ENCODE assay signal across 26 cellular contexts in genomic region chr5:154819546-154819945, GRCh38. TPM values are rescaled to one million over a fixed set of nuclear protein-coding genes. Genes with fewer than 3 reads are reported as not detected.
DNase-seq lines count a peak whose midpoint lies in the region; ATAC-seq and TF ChIP-seq lines count a peak whose summit lies in the region.
"Had no signal": no experiment of that assay in that cellular context is flagged by ENCODE, and none has a peak within 500 bp of the region (broad histone marks: within the 10 kb centered on the region; RNA-seq: fewer than 3 reads in every experiment).

No MANE protein-coding gene starts in this region.

- no peak overlapping the region for H3K4me3 ChIP-seq in CD8-positive, alpha-beta T cell (ENCODE audit: low read depth, low read length)
- H3K4me3 ChIP-seq: colonic mucosa, heart right ventricle, SK-N-MC, tibial artery had no signal

- no peaks in the 10 kb centered on the region for H3K27me3 ChIP-seq in CD8-positive, alpha-beta T cell (ENCODE audit: insufficient read depth, low read length)
- H3K27me3 ChIP-seq: colonic mucosa, foreskin keratinocyte, heart right ventricle, tibial artery had no signal

- H3K27ac ChIP-seq in CD8-positive, alpha-beta T cell (ENCODE audit: low read depth, low read length): no peak overlapping the region
- H3K27ac ChIP-seq: colonic mucosa, foreskin keratinocyte, SK-N-MC had no signal

- no peaks in the 10 kb centered on the region for H3K36me3 ChIP-seq in CD8-positive, alpha-beta T cell (ENCODE audit: insufficient read depth, low read length)
- H3K36me3 ChIP-seq: colonic mucosa had no signal

- H3K4me1 ChIP-seq in CD8-positive, alpha-beta T cell (ENCODE audit: insufficient read depth, low read length): no peaks in the 10 kb centered on the region
- H3K4me1 ChIP-seq: colonic mucosa, tibial artery had no signal

- POLR2A ChIA-PET in activated CD4-positive, alpha-beta T cell treated with anti-CD3 and anti-CD28 coated beads, Interleukin-2, amount 10 ng/mL, durations not matched to agents 7 days and 5 days (lab: Charles Lee): no interaction called here
- POLR2A ChIA-PET in activated CD4-positive, alpha-beta T cell treated with anti-CD3 and anti-CD28 coated beads for 36 hours (lab: Charles Lee): no interaction called here
- POLR2A ChIA-PET in CD8-positive, alpha-beta T cell (lab: Charles Lee): no interaction called here
- POLR2A ChIA-PET in activated naive CD8-positive, alpha-beta T cell treated with anti-CD3 and anti-CD28 coated beads, Interleukin-2, amount 10 ng/mL, durations not matched to agents 7 days and 5 days (lab: Charles Lee): no interaction called here
- POLR2A ChIA-PET in GM10248 (lab: Yijun Ruan, JAX): no interaction called here

- TF ChIP-seq CTCF in CD8-positive, alpha-beta T cell (IDR thresholded peaks at IDR 0.05): no peak
- TF ChIP-seq CTCF in natural killer cell (IDR thresholded peaks at IDR 0.05): no peak
- no peak for TF ChIP-seq CTCF in GM10248 (IDR thresholded peaks at IDR 0.05; ENCODE audit: control extremely low read depth, extremely low read depth, low read depth, missing control alignments)

- CTCF ChIA-PET in activated CD4-positive, alpha-beta T cell treated with anti-CD3 and anti-CD28 coated beads, Interleukin-2, amount 10 ng/mL, durations not matched to agents 7 days and 5 days (lab: Charles Lee): interaction anchor here (0.6 kb wide), 1 partner anchor 142 kb away, joined by 3 read pairs; no protein-coding TSS in a partner anchor
- CTCF ChIA-PET in activated CD4-positive, alpha-beta T cell treated with anti-CD3 and anti-CD28 coated beads for 36 hours (lab: Charles Lee): interaction anchor here (1.1 to 1.8 kb wide), 2 partner anchors 37 to 169 kb away, joined by 3 to 7 read pairs; no protein-coding TSS in a partner anchor
- CTCF ChIA-PET in CD8-positive, alpha-beta T cell (lab: Charles Lee): interaction anchor here (1.2 to 1.3 kb wide), 3 partner anchors 8 to 170 kb away, joined by 3 to 4 read pairs (median 3); no protein-coding TSS in a partner anchor
- CTCF ChIA-PET in GM10248 (lab: Yijun Ruan, JAX): interaction anchor here (0.9 to 1.9 kb wide), 3 partner anchors 10 to 170 kb away, joined by 3 to 5 read pairs (median 3); no protein-coding TSS in a partner anchor

- ATAC-seq in activated CD4-positive, alpha-beta T cell treated with anti-CD3 and anti-CD28 coated beads for 36 hours: no peak
- no peak for ATAC-seq in CD8-positive, alpha-beta T cell
- no peak for ATAC-seq in activated naive CD8-positive, alpha-beta T cell treated with anti-CD3 and anti-CD28 coated beads, Interleukin-2, amount 10 ng/mL, durations not matched to agents 7 days and 5 days (ENCODE audit: low read depth)
- ATAC-seq in natural killer cell: peak in 1 of 3 donors; percentile 38
- ATAC-seq: esophagus mucosa, foreskin keratinocyte, T-helper 17 cell had no signal

- no peak overlapping the region for H3K4me3 Mint-ChIP-seq in activated CD4-positive, alpha-beta T cell treated with anti-CD3 and anti-CD28 coated beads, Interleukin-2, amount 10 ng/mL, durations not matched to agents 7 days and 5 days
- H3K4me3 Mint-ChIP-seq in activated CD4-positive, alpha-beta T cell treated with anti-CD3 and anti-CD28 coated beads for 36 hours: no peak overlapping the region
- no peak overlapping the region for H3K4me3 Mint-ChIP-seq in CD8-positive, alpha-beta T cell
- no peak overlapping the region for H3K4me3 Mint-ChIP-seq in activated naive CD8-positive, alpha-beta T cell treated with anti-CD3 and anti-CD28 coated beads, Interleukin-2, amount 10 ng/mL, durations not matched to agents 7 days and 5 days
- no peak overlapping the region for H3K4me3 Mint-ChIP-seq in natural killer cell
- H3K4me3 Mint-ChIP-seq: stimulated activated naive CD8-positive, alpha-beta T cell treated with anti-CD3 and anti-CD28 coated beads, Interleukin-15, amount 100 ng/mL, for 72 hours; T-helper 17 cell had no signal

- H3K9me3 ChIP-seq in CD8-positive, alpha-beta T cell (ENCODE audit: low read length): no peaks in the 10 kb centered on the region
- H3K9me3 ChIP-seq: colonic mucosa, heart right ventricle, tibial artery had no signal

- DNase-seq in activated CD4-positive, alpha-beta T cell treated with anti-CD3 and anti-CD28 coated beads, Interleukin-2, amount 10 ng/mL, durations not matched to agents 7 days and 5 days: no peak
- DNase-seq in activated CD4-positive, alpha-beta T cell treated with anti-CD3 and anti-CD28 coated beads for 36 hours: no peak
- DNase-seq in CD8-positive, alpha-beta T cell: no peak
- DNase-seq in activated naive CD8-positive, alpha-beta T cell treated with anti-CD3 and anti-CD28 coated beads, Interleukin-2, amount 10 ng/mL, durations not matched to agents 7 days and 5 days: no peak
- DNase-seq in natural killer cell (no peak), NOMO-1 treated with dmso at 0.1 percent for 144 hours (lab: John Stamatoyannopoulos, UW; ENCODE audit: unreplicated experiment) (no peak), hepatic stellate cell (ENCODE audit: low spot score) (no peak), GM10248 (ENCODE audit: extremely low spot score) (no peak)
- DNase-seq: activated CD4-positive, alpha-beta T cell treated with anti-CD3 and anti-CD28 coated beads for 48 hours; activated effector memory CD4-positive, alpha-beta T cell treated with Interleukin-2 at 50 U/mL for 16 hours; colonic mucosa; effector memory CD4-positive, alpha-beta T cell; foreskin keratinocyte; heart right ventricle; Karpas-422; MV-4-11; NCI-H146; NCI-H2107; NCI-H446; NCI-H82; nucleus accumbens; stimulated activated naive CD8-positive, alpha-beta T cell treated with anti-CD3 and anti-CD28 coated beads, Interleukin-15, amount 100 ng/mL, for 72 hours; T-helper 17 cell; tibial artery had no signal

- peak overlapping the region; percentile 75 for H3K27ac Mint-ChIP-seq in activated CD4-positive, alpha-beta T cell treated with anti-CD3 and anti-CD28 coated beads, Interleukin-2, amount 10 ng/mL, durations not matched to agents 7 days and 5 days
- no peak overlapping the region for H3K27ac Mint-ChIP-seq in activated CD4-positive, alpha-beta T cell treated with anti-CD3 and anti-CD28 coated beads for 36 hours
- H3K27ac Mint-ChIP-seq in CD8-positive, alpha-beta T cell: peak overlapping the region; percentile 55
- peak overlapping the region; percentile 16 for H3K27ac Mint-ChIP-seq in activated naive CD8-positive, alpha-beta T cell treated with anti-CD3 and anti-CD28 coated beads, Interleukin-2, amount 10 ng/mL, durations not matched to agents 7 days and 5 days
- peak overlapping the region; percentile 41 to 82 for H3K27ac Mint-ChIP-seq in natural killer cell

- intact Hi-C loops in activated CD4-positive, alpha-beta T cell treated with anti-CD3 and anti-CD28 coated beads for 36 hours (cut with DNase I, micrococcal nuclease): no loop called here
- intact Hi-C loops in CD8-positive, alpha-beta T cell (cut with DNase I, micrococcal nuclease): no loop called here
- intact Hi-C loops in natural killer cell (cut with micrococcal nuclease): no loop called here

- peaks cover 28% of the 10 kb centered on the region for H3K4me1 Mint-ChIP-seq in activated CD4-positive, alpha-beta T cell treated with anti-CD3 and anti-CD28 coated beads, Interleukin-2, amount 10 ng/mL, durations not matched to agents 7 days and 5 days
- H3K4me1 Mint-ChIP-seq in activated CD4-positive, alpha-beta T cell treated with anti-CD3 and anti-CD28 coated beads for 36 hours: no peaks in the 10 kb centered on the region
- H3K4me1 Mint-ChIP-seq in CD8-positive, alpha-beta T cell (ENCODE audit: low read depth): peaks cover 15% of the 10 kb centered on the region
- peaks cover 27% of the 10 kb centered on the region for H3K4me1 Mint-ChIP-seq in activated naive CD8-positive, alpha-beta T cell treated with anti-CD3 and anti-CD28 coated beads, Interleukin-2, amount 10 ng/mL, durations not matched to agents 7 days and 5 days
- H3K4me1 Mint-ChIP-seq in natural killer cell: peaks cover 41 to 46% of the 10 kb centered on the region in 2 donors

- H3K9me3 Mint-ChIP-seq in activated CD4-positive, alpha-beta T cell treated with anti-CD3 and anti-CD28 coated beads, Interleukin-2, amount 10 ng/mL, durations not matched to agents 7 days and 5 days: no peaks in the 10 kb centered on the region
- no peaks in the 10 kb centered on the region for H3K9me3 Mint-ChIP-seq in activated CD4-positive, alpha-beta T cell treated with anti-CD3 and anti-CD28 coated beads for 36 hours (ENCODE audit: low read depth)
- H3K9me3 Mint-ChIP-seq in CD8-positive, alpha-beta T cell: no peaks in the 10 kb centered on the region
- no peaks in the 10 kb centered on the region for H3K9me3 Mint-ChIP-seq in activated naive CD8-positive, alpha-beta T cell treated with anti-CD3 and anti-CD28 coated beads, Interleukin-2, amount 10 ng/mL, durations not matched to agents 7 days and 5 days
- H3K9me3 Mint-ChIP-seq in natural killer cell: no peaks in the 10 kb centered on the region
- H3K9me3 Mint-ChIP-seq: stimulated activated naive CD8-positive, alpha-beta T cell treated with anti-CD3 and anti-CD28 coated beads, Interleukin-15, amount 100 ng/mL, for 72 hours had no signal

- no peaks in the 10 kb centered on the region for H3K27me3 Mint-ChIP-seq in activated CD4-positive, alpha-beta T cell treated with anti-CD3 and anti-CD28 coated beads, Interleukin-2, amount 10 ng/mL, durations not matched to agents 7 days and 5 days
- H3K27me3 Mint-ChIP-seq in activated CD4-positive, alpha-beta T cell treated with anti-CD3 and anti-CD28 coated beads for 36 hours: no peaks in the 10 kb centered on the region
- H3K27me3 Mint-ChIP-seq in CD8-positive, alpha-beta T cell (ENCODE audit: low read depth): no peaks in the 10 kb centered on the region
- H3K27me3 Mint-ChIP-seq in activated naive CD8-positive, alpha-beta T cell treated with anti-CD3 and anti-CD28 coated beads, Interleukin-2, amount 10 ng/mL, durations not matched to agents 7 days and 5 days: no peaks in the 10 kb centered on the region
- no peaks in the 10 kb centered on the region for H3K27me3 Mint-ChIP-seq in natural killer cell (ENCODE audit: low read depth in 2 of 2)
- H3K27me3 Mint-ChIP-seq: stimulated activated naive CD8-positive, alpha-beta T cell treated with anti-CD3 and anti-CD28 coated beads, Interleukin-15, amount 100 ng/mL, for 72 hours; T-helper 17 cell had no signal

- peaks cover 44% of the 10 kb centered on the region for H3K36me3 Mint-ChIP-seq in activated CD4-positive, alpha-beta T cell treated with anti-CD3 and anti-CD28 coated beads, Interleukin-2, amount 10 ng/mL, durations not matched to agents 7 days and 5 days (ENCODE audit: low read depth)
- peaks cover 64% of the 10 kb centered on the region for H3K36me3 Mint-ChIP-seq in activated CD4-positive, alpha-beta T cell treated with anti-CD3 and anti-CD28 coated beads for 36 hours (ENCODE audit: low read depth)
- H3K36me3 Mint-ChIP-seq in CD8-positive, alpha-beta T cell: peaks cover 44% of the 10 kb centered on the region
- peaks cover 47% of the 10 kb centered on the region for H3K36me3 Mint-ChIP-seq in activated naive CD8-positive, alpha-beta T cell treated with anti-CD3 and anti-CD28 coated beads, Interleukin-2, amount 10 ng/mL, durations not matched to agents 7 days and 5 days
- peaks cover 8% of the 10 kb centered on the region for H3K36me3 Mint-ChIP-seq in natural killer cell

RNA-seq across cellular contexts. Expression of gene FAXDC2, which starts 30.9 kb away (rescaled TPM):
- total RNA-seq in activated CD4-positive, alpha-beta T cell treated with anti-CD3 and anti-CD28 coated beads, Interleukin-2, amount 10 ng/mL, durations not matched to agents 7 days and 5 days: not detected
- under 1 TPM in 1 of 2 experiments, not detected in 1; 0.14 TPM for total RNA-seq in activated CD4-positive, alpha-beta T cell treated with anti-CD3 and anti-CD28 coated beads for 36 hours
- total RNA-seq in CD8-positive, alpha-beta T cell: under 1 TPM; 0.28 to 0.38 TPM
- not detected for total RNA-seq in activated naive CD8-positive, alpha-beta T cell treated with anti-CD3 and anti-CD28 coated beads, Interleukin-2, amount 10 ng/mL, durations not matched to agents 7 days and 5 days
- total RNA-seq in natural killer cell: 1 to 10 TPM in 2 of 3 donors, under 1 TPM in 1; 0.48 to 2.9 (median 1.4) TPM

RNA-seq across cellular contexts. Expression of gene CNOT8, which starts 38.9 kb away (rescaled TPM):
- 10 to 100 TPM; 78.7 to 84.7 TPM for total RNA-seq in activated CD4-positive, alpha-beta T cell treated with anti-CD3 and anti-CD28 coated beads, Interleukin-2, amount 10 ng/mL, durations not matched to agents 7 days and 5 days
- 10 to 100 TPM; 61.8 to 78.1 TPM for total RNA-seq in activated CD4-positive, alpha-beta T cell treated with anti-CD3 and anti-CD28 coated beads for 36 hours
- 100 to 1,000 TPM; 139 to 145 TPM for total RNA-seq in CD8-positive, alpha-beta T cell
- 10 to 100 TPM; 77.7 to 78.3 TPM for total RNA-seq in activated naive CD8-positive, alpha-beta T cell treated with anti-CD3 and anti-CD28 coated beads, Interleukin-2, amount 10 ng/mL, durations not matched to agents 7 days and 5 days
- total RNA-seq in natural killer cell: 100 to 1,000 TPM; 115 to 128 (median 124) TPM
